8 cellular contexts compared by ENCODE assay signal in genomic region chr5:110751902-110752762, GRCh38. TPM values are rescaled to one million over a fixed set of nuclear protein-coding genes. Genes with fewer than 3 reads are reported as not detected.
DNase-seq lines count a peak whose midpoint lies in the region; ATAC-seq lines count a peak whose summit lies in the region.

No MANE protein-coding gene starts in this region.

- peak; percentile 89 for ATAC-seq in activated CD8-positive, alpha-beta memory T cell treated with anti-CD3 and anti-CD28 coated beads, Interleukin-2, amount 10 ng/mL, durations not matched to agents 7 days and 5 days
- ATAC-seq in HG02840 (IDR thresholded peaks at IDR 0.05; ENCODE audit: low FRiP score, unreplicated experiment): peak; percentile 99
- peak; percentile 85 to 98 (median 87) for ATAC-seq in T-cell (replicated peaks in 1 of 4)

- H3K9me3 Mint-ChIP-seq in activated CD8-positive, alpha-beta memory T cell treated with anti-CD3 and anti-CD28 coated beads, Interleukin-2, amount 10 ng/mL, durations not matched to agents 7 days and 5 days (ENCODE audit: low read depth): no peaks in the 10 kb centered on the region
- H3K9me3 Mint-ChIP-seq in T-cell: no peaks in the 10 kb centered on the region

- peaks cover 52% of the 10 kb centered on the region for H3K4me1 Mint-ChIP-seq in activated CD8-positive, alpha-beta memory T cell treated with anti-CD3 and anti-CD28 coated beads, Interleukin-2, amount 10 ng/mL, durations not matched to agents 7 days and 5 days
- H3K4me1 Mint-ChIP-seq in T-cell: peaks cover 43 to 48% (median 45%) of the 10 kb centered on the region in 3 donors

- peaks cover 59% of the 10 kb centered on the region for H3K36me3 Mint-ChIP-seq in activated CD8-positive, alpha-beta memory T cell treated with anti-CD3 and anti-CD28 coated beads, Interleukin-2, amount 10 ng/mL, durations not matched to agents 7 days and 5 days
- peaks cover 32% of the 10 kb centered on the region for H3K36me3 Mint-ChIP-seq in T-cell

- CTCF ChIA-PET in activated CD8-positive, alpha-beta memory T cell treated with anti-CD3 and anti-CD28 coated beads, Interleukin-2, amount 10 ng/mL, durations not matched to agents 7 days and 5 days (lab: Charles Lee): interaction anchor here (0.8 to 1.7 kb wide), 3 partner anchors 11 to 14 kb away, joined by 3 to 5 read pairs (median 4); partner anchors contain the start of gene SLC25A46
- CTCF ChIA-PET in T-cell (lab: Charles Lee): interaction anchor here in 1 of 2 donors (1.3 kb wide), 1 partner anchor 331 kb away, joined by 9 read pairs; no protein-coding TSS in a partner anchor

- H3K27me3 Mint-ChIP-seq in activated CD8-positive, alpha-beta memory T cell treated with anti-CD3 and anti-CD28 coated beads, Interleukin-2, amount 10 ng/mL, durations not matched to agents 7 days and 5 days: no peaks in the 10 kb centered on the region
- no peaks in the 10 kb centered on the region for H3K27me3 Mint-ChIP-seq in T-cell

- H3K4me3 Mint-ChIP-seq in activated CD8-positive, alpha-beta memory T cell treated with anti-CD3 and anti-CD28 coated beads, Interleukin-2, amount 10 ng/mL, durations not matched to agents 7 days and 5 days: peak overlapping the region; percentile 22
- H3K4me3 Mint-ChIP-seq in T-cell: peak overlapping the region; percentile 3 to 34 (median 28)

- POLR2A ChIA-PET in T-cell (lab: Charles Lee): interaction anchor here in 1 of 2 donors (0.7 kb wide), 1 partner anchor 13 kb away, joined by 3 read pairs; no protein-coding TSS in a partner anchor

- in situ Hi-C loops in KBM-7 (cut with MboI; ENCODE audit: low pct_unique_long_range_greater_than_20kb, low sequenced_read_pairs): no loop called here

- H3K27ac Mint-ChIP-seq in activated CD8-positive, alpha-beta memory T cell treated with anti-CD3 and anti-CD28 coated beads, Interleukin-2, amount 10 ng/mL, durations not matched to agents 7 days and 5 days: peak overlapping the region; percentile 94
- H3K27ac Mint-ChIP-seq in T-cell: peak overlapping the region; percentile 88

- DNase-seq in activated CD8-positive, alpha-beta memory T cell treated with anti-CD3 and anti-CD28 coated beads, Interleukin-2, amount 10 ng/mL, durations not matched to agents 7 days and 5 days: peak; percentile 74
- DNase-seq in activated CD8-positive, alpha-beta memory T cell treated with anti-CD3 and anti-CD28 coated beads, Interleukin-2, amount 50 U/mL, for 4 hours: no peak
- DNase-seq in T-cell: peak in 8 of 34 experiments; percentile 5 to 32 (median 15)
- peak; percentile 19 for DNase-seq in non-pigmented ciliary epithelial cell (ENCODE audit: low read depth)
- DNase-seq in KBM-7: no peak
- DNase-seq in GM03348 (ENCODE audit: low spot score): no peak
- DNase-seq in COR-L47 (lab: John Stamatoyannopoulos, UW): no peak

RNA-seq across cellular contexts. Expression of gene SLC25A46, which starts 13.3 kb away (rescaled TPM):
- 10 to 100 TPM; 47.7 to 61.2 TPM for total RNA-seq in activated CD8-positive, alpha-beta memory T cell treated with anti-CD3 and anti-CD28 coated beads, Interleukin-2, amount 10 ng/mL, durations not matched to agents 7 days and 5 days
- total RNA-seq in T-cell: 10 to 100 TPM; 33.3 to 41.6 (median 40.1) TPM

RNA-seq across cellular contexts. Expression of gene TMEM232, which starts 25.7 kb away (rescaled TPM):
- total RNA-seq in activated CD8-positive, alpha-beta memory T cell treated with anti-CD3 and anti-CD28 coated beads, Interleukin-2, amount 10 ng/mL, durations not matched to agents 7 days and 5 days: under 1 TPM; 0.28 to 0.76 TPM
- total RNA-seq in T-cell: 1 to 10 TPM; 1.1 to 2.9 (median 1.5) TPM

Comparison
In these comparisons a context has a peak if more than half of its experiments do, and no peak if none do; other contexts are left out.
1. DNase-seq: peak in activated CD8-positive, alpha-beta memory T cell treated with anti-CD3 and anti-CD28 coated beads, Interleukin-2, amount 10 ng/mL, durations not matched to agents 7 days and 5 days (single experiment) and non-pigmented ciliary epithelial cell (single experiment); none in activated CD8-positive, alpha-beta memory T cell treated with anti-CD3 and anti-CD28 coated beads, Interleukin-2, amount 50 U/mL, for 4 hours (single experiment), KBM-7 (single experiment), GM03348 (single experiment) and COR-L47 (single experiment).
2. Peak in every context shown above with its lines, with median percentiles within 50 percentile points of each other: ATAC-seq.